8 cellular contexts compared by ENCODE assay signal in the genomic region with DNA sequence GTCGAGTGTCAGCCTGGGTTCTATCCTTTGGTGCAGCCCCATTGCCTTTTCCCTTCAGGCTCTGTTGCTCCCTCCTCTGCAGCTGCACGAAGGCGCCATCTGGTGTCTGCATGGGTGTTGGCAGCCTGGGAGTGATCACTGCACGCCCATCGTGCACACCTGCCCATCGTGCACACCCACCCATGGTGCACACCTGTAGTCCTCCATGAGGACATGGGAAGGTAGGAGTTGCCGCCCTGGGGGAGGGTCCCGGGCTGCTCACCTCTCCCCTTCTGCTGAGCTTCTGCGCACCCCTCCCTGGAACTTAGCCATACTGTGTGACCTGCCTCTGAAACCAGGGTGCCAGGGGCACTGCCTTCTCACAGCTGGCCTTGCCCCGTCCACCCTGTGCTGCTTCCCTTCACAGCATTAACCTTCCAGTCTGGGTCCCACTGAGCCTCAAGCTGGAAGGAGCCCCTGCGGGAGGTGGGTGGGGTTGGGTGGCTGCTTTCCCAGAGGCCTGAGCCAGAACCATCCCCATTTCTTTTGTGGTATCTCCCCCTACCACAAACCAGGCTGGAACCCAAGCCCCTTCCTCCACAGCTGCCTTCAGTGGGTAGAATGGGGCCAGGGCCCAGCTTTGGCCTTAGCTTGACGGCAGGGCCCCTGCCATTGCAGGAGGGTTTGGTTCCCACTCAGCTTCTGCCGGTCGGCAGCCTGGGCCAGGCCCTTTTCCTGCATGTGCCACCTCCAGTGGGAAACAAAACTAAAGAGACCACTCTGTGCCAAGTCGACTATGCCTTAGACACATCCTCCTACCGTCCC. TPM values are rescaled to one million over a fixed set of nuclear protein-coding genes. Genes with fewer than 3 reads are reported as not detected.
DNase-seq lines count a peak whose midpoint lies in the region; ATAC-seq and TF ChIP-seq lines count a peak whose summit lies in the region.

No MANE protein-coding gene starts in this region.

- intact Hi-C loops in tibial artery (cut with DNase I; ENCODE audit: low total_unique reads), result loop anchor here (2.0 to 10.0 kb wide), 4 partner anchors 46 to 254 kb away; no protein-coding TSS in a partner anchor

- ATAC-seq in activated T-cell treated with anti-CD3 and anti-CD28 coated beads, Interleukin-2, amount 50 U/mL, for 72 hours (replicated peaks in 1 of 2), result peak; percentile 76 to 77
- ATAC-seq in HG03039 (IDR thresholded peaks at IDR 0.05; ENCODE audit: unreplicated experiment), result no peak

- peaks cover 20% of the 10 kb centered on the region for H3K79me2 ChIP-seq in osteoblast (ENCODE audit: insufficient read depth, low read length)

- no peak overlapping the region for H3K27ac ChIP-seq in osteoblast (ENCODE audit: low read depth, low read length)
- no peak overlapping the region for H3K27ac ChIP-seq in tibial artery

- H3K27me3 Mint-ChIP-seq in activated T-cell treated with anti-CD3 and anti-CD28 coated beads, Interleukin-2, amount 50 U/mL, for 72 hours (ENCODE audit: low read depth), result no peaks in the 10 kb centered on the region

- no peaks in the 10 kb centered on the region for H3K27me3 ChIP-seq in osteoblast (ENCODE audit: insufficient read depth, low read length)
- no peaks in the 10 kb centered on the region for H3K27me3 ChIP-seq in tibial artery

- H3K36me3 ChIP-seq in osteoblast (ENCODE audit: insufficient read depth, low read length), result peaks cover 30% of the 10 kb centered on the region
- peaks cover 6 to 57% (median 35%) of the 10 kb centered on the region in 3 donors for H3K36me3 ChIP-seq in tibial artery

- H3K9me3 ChIP-seq in osteoblast (ENCODE audit: low read depth, low read length), result no peaks in the 10 kb centered on the region
- no peaks in the 10 kb centered on the region for H3K9me3 ChIP-seq in tibial artery

- no peak overlapping the region for H3K4me3 ChIP-seq in osteoblast (ENCODE audit: insufficient read depth, low read length)
- no peak overlapping the region for H3K4me3 ChIP-seq in tibial artery

- peaks cover 2% of the 10 kb centered on the region for H3K4me1 Mint-ChIP-seq in activated T-cell treated with anti-CD3 and anti-CD28 coated beads, Interleukin-2, amount 50 U/mL, for 72 hours (ENCODE audit: low read depth)

- no peaks in the 10 kb centered on the region for H3K9me3 Mint-ChIP-seq in activated T-cell treated with anti-CD3 and anti-CD28 coated beads, Interleukin-2, amount 50 U/mL, for 72 hours

- no peak overlapping the region for H3K4me3 Mint-ChIP-seq in activated T-cell treated with anti-CD3 and anti-CD28 coated beads, Interleukin-2, amount 50 U/mL, for 72 hours

- no peak overlapping the region for H3K4me2 ChIP-seq in osteoblast (ENCODE audit: insufficient read depth, low read length)

- no peak overlapping the region for H2AFZ ChIP-seq in osteoblast (ENCODE audit: low read length)

- DNase-seq in ELR (ENCODE audit: low read depth) (peak; percentile 75), HT-29 (ENCODE audit: low spot score) (peak; percentile 70), RPMI7951 (ENCODE audit: low read depth) (peak; percentile 52), fibroblast of peridontal ligament (ENCODE audit: extremely low read depth) (peak; percentile 51), osteoblast (ENCODE audit: insufficient read length, low spot score, missing footprints) (peak; percentile 97), tibial artery (peak in 1 of 2 donors; percentile 69)
- peak; percentile 81 to 82 for DNase-seq in activated T-cell treated with anti-CD3 and anti-CD28 coated beads, Interleukin-2, amount 50 U/mL, for 72 hours

- H4K20me1 ChIP-seq in osteoblast (ENCODE audit: insufficient read depth, low read length), result peaks cover 42% of the 10 kb centered on the region

- no peak overlapping the region for H3K27ac Mint-ChIP-seq in activated T-cell treated with anti-CD3 and anti-CD28 coated beads, Interleukin-2, amount 50 U/mL, for 72 hours

- H3K4me1 ChIP-seq in osteoblast (ENCODE audit: insufficient read depth, low read length) (peaks cover 15% of the 10 kb centered on the region), tibial artery (peaks cover 0 to 29% (median 23%) of the 10 kb centered on the region in 4 donors)

- TF ChIP-seq CTCF in osteoblast (IDR thresholded peaks at IDR 0.05; ENCODE audit: extremely low read depth, low read depth, low read length) (peak; percentile 94), tibial artery (IDR thresholded peaks at IDR 0.05) (peak; percentile 88 to 95)

- H3K36me3 Mint-ChIP-seq in activated T-cell treated with anti-CD3 and anti-CD28 coated beads, Interleukin-2, amount 50 U/mL, for 72 hours (ENCODE audit: insufficient read depth in 2 of 2), result peaks cover 2 to 3% of the 10 kb centered on the region in 2 donors

RNA-seq across cellular contexts. Expression of gene CTRL, which starts 2.9 kb away (rescaled TPM):
- total RNA-seq in HT-29 (2014; rRNA removed; shearing (Covaris generic)), result 2.2 and 3.5 TPM in 2 replicates
- total RNA-seq in RPMI7951 (2014; rRNA removed; shearing (Covaris generic)), result 0.24 and 0.98 TPM in 2 replicates
- total RNA-seq in activated T-cell treated with anti-CD3 and anti-CD28 coated beads, Interleukin-2, amount 50 U/mL, for 72 hours, result 1 to 10 TPM; 4.2 to 5.0 TPM
- total RNA-seq in osteoblast, result 0.36 and 0.59 TPM in 2 replicates

RNA-seq across cellular contexts. Expression of gene PSMB10, which starts 7.9 kb away (rescaled TPM):
- total RNA-seq in HT-29 (2014; rRNA removed; shearing (Covaris generic)), result 173 and 191 TPM in 2 replicates
- 75.7 and 107 TPM in 2 replicates for total RNA-seq in RPMI7951 (2014; rRNA removed; shearing (Covaris generic))
- total RNA-seq in activated T-cell treated with anti-CD3 and anti-CD28 coated beads, Interleukin-2, amount 50 U/mL, for 72 hours, result 100 to 1,000 TPM; 169 to 184 TPM
- 44.5 and 47.0 TPM in 2 replicates for total RNA-seq in osteoblast

RNA-seq across cellular contexts. Expression of gene LCAT, which starts 15.2 kb away (rescaled TPM):
- 1.4 and 3.3 TPM in 2 replicates for total RNA-seq in HT-29 (2014; rRNA removed; shearing (Covaris generic))
- total RNA-seq in RPMI7951 (2014; rRNA removed; shearing (Covaris generic)), result 3.1 and 6.0 TPM in 2 replicates
- 10 to 100 TPM; 12.3 to 20.1 TPM for total RNA-seq in activated T-cell treated with anti-CD3 and anti-CD28 coated beads, Interleukin-2, amount 50 U/mL, for 72 hours
- total RNA-seq in osteoblast, result 6.9 and 8.8 TPM in 2 replicates

RNA-seq across cellular contexts. Expression of gene PSKH1, which starts 35.7 kb away (rescaled TPM):
- total RNA-seq in HT-29 (2014; rRNA removed; shearing (Covaris generic)), result 11.5 and 15.1 TPM in 2 replicates
- total RNA-seq in RPMI7951 (2014; rRNA removed; shearing (Covaris generic)), result 4.7 and 5.5 TPM in 2 replicates
- 10 to 100 TPM; 16.1 to 16.2 TPM for total RNA-seq in activated T-cell treated with anti-CD3 and anti-CD28 coated beads, Interleukin-2, amount 50 U/mL, for 72 hours
- 16.8 and 18.5 TPM in 2 replicates for total RNA-seq in osteoblast

RNA-seq across cellular contexts. Expression of gene SLC12A4, which starts 39.7 kb away (rescaled TPM):
- total RNA-seq in HT-29 (2014; rRNA removed; shearing (Covaris generic)), result 10.0 and 14.1 TPM in 2 replicates
- 23.6 and 37.0 TPM in 2 replicates for total RNA-seq in RPMI7951 (2014; rRNA removed; shearing (Covaris generic))
- total RNA-seq in activated T-cell treated with anti-CD3 and anti-CD28 coated beads, Interleukin-2, amount 50 U/mL, for 72 hours, result 10 to 100 TPM; 32.6 to 34.7 TPM
- 79.3 and 82.2 TPM in 2 replicates for total RNA-seq in osteoblast
